8 cellular contexts compared by ENCODE assay signal in genomic region chr16:81480856-81481821, GRCh38. TPM values are rescaled to one million over a fixed set of nuclear protein-coding genes. Genes with fewer than 3 reads are reported as not detected.
DNase-seq lines count a peak whose midpoint lies in the region; ATAC-seq, FAIRE-seq and TF ChIP-seq lines count a peak whose summit lies in the region.

No MANE protein-coding gene starts in this region.

- peaks cover 99% of the 10 kb centered on the region for H3K4me1 Mint-ChIP-seq in dendritic cell treated with granulocyte-macrophage colony-stimulating factor and Interleukin-4, amounts not matched to agents 40 ng/mL and 50 ng/mL, for 4 days (ENCODE audit: low read depth)
- H3K4me1 Mint-ChIP-seq in neural crest cell, result peaks cover 45% of the 10 kb centered on the region

- FAIRE-seq in GM18507 (lab: Jason Lieb, UNC), result peak; percentile 98

- H3K4me3 Mint-ChIP-seq in dendritic cell treated with granulocyte-macrophage colony-stimulating factor and Interleukin-4, amounts not matched to agents 40 ng/mL and 50 ng/mL, for 4 days, result peak overlapping the region; percentile 58
- peak overlapping the region; percentile 18 for H3K4me3 Mint-ChIP-seq in neural crest cell

- no peak for TF ChIP-seq CTCF in neural crest cell (conservative IDR thresholded peaks at IDR 0.05)

- peak; percentile 87 for ATAC-seq in HG02759 (IDR thresholded peaks at IDR 0.05; ENCODE audit: unreplicated experiment)

- H3K36me3 Mint-ChIP-seq in dendritic cell treated with granulocyte-macrophage colony-stimulating factor and Interleukin-4, amounts not matched to agents 40 ng/mL and 50 ng/mL, for 4 days (ENCODE audit: low read depth), result peaks cover 50% of the 10 kb centered on the region
- peaks cover 12% of the 10 kb centered on the region for H3K36me3 Mint-ChIP-seq in neural crest cell (ENCODE audit: low read depth)

- DNase-seq in AG08395 (ENCODE audit: low spot score), result peak; percentile 49
- DNase-seq in GM18507 (ENCODE audit: extremely low spot score, insufficient read length, low read depth), result peak; percentile 87
- peak; percentile 78 for DNase-seq in NCI-H146 (lab: John Stamatoyannopoulos, UW)
- DNase-seq in neural crest cell (ENCODE audit: low read depth, low spot score), result no peak
- DNase-seq in NCI-H446 treated with DMSO at 0.1 percent for 48 hours (lab: John Stamatoyannopoulos, UW), result no peak
- no peak for DNase-seq in foreskin melanocyte

- H3K27me3 Mint-ChIP-seq in dendritic cell treated with granulocyte-macrophage colony-stimulating factor and Interleukin-4, amounts not matched to agents 40 ng/mL and 50 ng/mL, for 4 days, result no peaks in the 10 kb centered on the region
- H3K27me3 Mint-ChIP-seq in neural crest cell (ENCODE audit: low read depth), result no peaks in the 10 kb centered on the region

- peak overlapping the region; percentile 83 for H3K27ac Mint-ChIP-seq in dendritic cell treated with granulocyte-macrophage colony-stimulating factor and Interleukin-4, amounts not matched to agents 40 ng/mL and 50 ng/mL, for 4 days
- no peak overlapping the region for H3K27ac Mint-ChIP-seq in neural crest cell (ENCODE audit: unreplicated experiment)

- H3K9me3 Mint-ChIP-seq in dendritic cell treated with granulocyte-macrophage colony-stimulating factor and Interleukin-4, amounts not matched to agents 40 ng/mL and 50 ng/mL, for 4 days, result no peaks in the 10 kb centered on the region
- H3K9me3 Mint-ChIP-seq in neural crest cell, result peaks cover 5% of the 10 kb centered on the region

- intact Hi-C loops in dendritic cell treated with granulocyte-macrophage colony-stimulating factor and Interleukin-4, amounts not matched to agents 40 ng/mL and 50 ng/mL, for 4 days (cut with micrococcal nuclease), result loop anchor here (5.0 kb wide), 1 partner anchor 34 kb away; no protein-coding TSS in a partner anchor

RNA-seq across cellular contexts. Expression of gene CMIP, which starts 36.5 kb away (rescaled TPM):
- total RNA-seq in neural crest cell, result 41.2 and 44.6 TPM in 2 replicates

Comparison
In these comparisons a context has a peak if more than half of its experiments do, and no peak if none do; other contexts are left out.
1. DNase-seq: peak in AG08395 (single experiment), GM18507 (single experiment) and NCI-H146 (single experiment); none in neural crest cell (single experiment), NCI-H446 treated with DMSO at 0.1 percent for 48 hours (single experiment) and foreskin melanocyte (single experiment).